Comparison of ENCODE assay signal across 20 cellular contexts in the genomic region with DNA sequence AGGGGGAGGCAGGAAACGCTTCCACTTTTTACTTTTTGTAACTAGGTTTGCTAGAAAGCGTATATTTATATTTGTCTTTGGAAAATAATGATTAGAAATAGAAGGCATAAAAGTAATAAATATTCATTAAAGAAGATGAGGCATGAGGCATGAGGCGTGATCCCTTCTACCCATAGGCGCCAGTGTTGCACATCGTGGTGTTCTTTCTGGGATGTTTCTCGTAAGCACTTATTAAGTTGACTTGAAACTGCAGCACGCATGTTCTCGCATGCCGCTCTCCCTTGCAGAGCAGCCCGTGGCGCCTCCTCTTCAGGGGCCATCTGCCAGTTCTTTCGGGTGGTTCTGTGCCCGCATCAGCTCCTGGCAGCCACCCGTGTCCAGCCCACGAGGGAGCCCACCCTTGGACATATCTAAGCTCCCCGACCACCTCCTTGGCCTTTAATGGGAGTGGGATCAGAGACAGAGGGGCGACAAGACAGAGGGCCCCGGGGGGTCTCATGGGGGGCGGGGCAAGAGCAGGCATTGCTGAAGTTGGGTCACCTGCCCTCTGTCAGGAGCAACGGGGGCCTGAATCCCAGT. TPM values are rescaled to one million over a fixed set of nuclear protein-coding genes. Genes with fewer than 3 reads are reported as not detected.
DNase-seq lines count a peak whose midpoint lies in the region; ATAC-seq and TF ChIP-seq lines count a peak whose summit lies in the region.
"Had no signal": no experiment of that assay in that cellular context is flagged by ENCODE, and none has a peak within 500 bp of the region (broad histone marks: within the 10 kb centered on the region; RNA-seq: fewer than 3 reads in every experiment).

No MANE protein-coding gene starts in this region.

- H3K36me3 Mint-ChIP-seq in effector memory CD8-positive, alpha-beta T cell (ENCODE audit: insufficient read depth): no peaks in the 10 kb centered on the region

- peaks cover 4 to 9% of the 10 kb centered on the region in 2 donors for H3K4me1 Mint-ChIP-seq in effector memory CD8-positive, alpha-beta T cell (ENCODE audit: low read depth in 2 of 2)

- intact Hi-C loops in spleen (cut with DNase I; ENCODE audit: low total_unique reads): loop anchor here (5.0 kb wide), 1 partner anchor 237 kb away; no protein-coding TSS in a partner anchor

- peaks cover 70% of the 10 kb centered on the region for H3K4me1 ChIP-seq in BLaER1
- peaks cover 28% of the 10 kb centered on the region for H3K4me1 ChIP-seq in MM.1S (ENCODE audit: low read length)
- peaks cover 9% of the 10 kb centered on the region for H3K4me1 ChIP-seq in foreskin keratinocyte
- peaks cover 6 to 35% (median 19%) of the 10 kb centered on the region in 6 donors for H3K4me1 ChIP-seq in spleen

- H3K9ac ChIP-seq in BLaER1 (no peak overlapping the region), MM.1S (ENCODE audit: low read length) (no peak overlapping the region)

- H3K4me3 ChIP-seq in BLaER1 (no peak overlapping the region), MM.1S (ENCODE audit: low read length) (no peak overlapping the region), spleen (no peak overlapping the region)
- H3K4me3 ChIP-seq: Peyer's patch had no signal

- no peaks in the 10 kb centered on the region for H3K79me2 ChIP-seq in MM.1S (ENCODE audit: low read length)

- no peaks in the 10 kb centered on the region for H3K9me2 ChIP-seq in MM.1S (replicated peaks; ENCODE audit: insufficient read depth, low read length)

- TF ChIP-seq CTCF in MM.1S (IDR thresholded peaks at IDR 0.05; ENCODE audit: low read length) (no peak), foreskin keratinocyte (conservative IDR thresholded peaks at IDR 0.05) (peak; percentile 57), spleen (IDR thresholded peaks at IDR 0.05 in 8 of 11, conservative IDR thresholded peaks at IDR 0.05 in 3 of 11) (no peak)

- H4K20me1 ChIP-seq in BLaER1 (no peaks in the 10 kb centered on the region), MM.1S (ENCODE audit: insufficient read depth, low read length) (no peaks in the 10 kb centered on the region)

- no peak overlapping the region for H3K4me3 Mint-ChIP-seq in effector memory CD8-positive, alpha-beta T cell

- peaks cover 7% of the 10 kb centered on the region for H3K27me3 ChIP-seq in BLaER1
- no peaks in the 10 kb centered on the region; the same call in 1 of the 2 replicates for H3K27me3 ChIP-seq in MM.1S (replicated peaks; ENCODE audit: insufficient read depth, low read length)
- peaks cover 3% of the 10 kb centered on the region for H3K27me3 ChIP-seq in foreskin keratinocyte
- H3K27me3 ChIP-seq in spleen (replicated peaks in 1 of 7): peaks cover 0 to 6% (median 4%) of the 10 kb centered on the region in 7 donors
- H3K27me3 ChIP-seq: Peyer's patch had no signal

- 75 to 83% (median 78%) methylated on average over 19 to 20 of the region's 20 CpGs for WGBS in spleen, 5 donors

- DNase-seq in MM.1S: peak; percentile 4
- DNase-seq in foreskin keratinocyte: peak in 1 of 2 donors; percentile 52
- no peak for DNase-seq in spleen
- no peak for DNase-seq in effector memory CD8-positive, alpha-beta T cell
- DNase-seq in stimulated activated CD4-positive, alpha-beta T cell treated with anti-CD3 and anti-CD28 coated beads, Interleukin-4, amount 100 ng/mL, for 1 hour: no peak
- DNase-seq in activated T-cell treated with anti-CD3 and anti-CD28 coated beads for 4 hours: no peak
- DNase-seq: ACHN, COR-L47, KG1, NCI-H1105, NCI-H187, NCI-H446 treated with DMSO at 0.1 percent for 48 hours, NCI-H748 treated with DMSO at 0.1 percent for 48 hours, Peyer's patch, SHP77 had no signal

- H3K36me3 ChIP-seq in BLaER1 (no peaks in the 10 kb centered on the region), MM.1S (replicated peaks; ENCODE audit: insufficient read depth, low read length) (no peaks in the 10 kb centered on the region), spleen (no peaks in the 10 kb centered on the region)
- H3K36me3 ChIP-seq: Peyer's patch had no signal

- H2AFZ ChIP-seq in MM.1S (ENCODE audit: low read length): 0 out of 2 replicates have a peak overlapping the region, but pooled peaks have one; percentile 35

- no peaks in the 10 kb centered on the region for H3K27me3 Mint-ChIP-seq in effector memory CD8-positive, alpha-beta T cell

- H3K9me3 Mint-ChIP-seq in effector memory CD8-positive, alpha-beta T cell: no peaks in the 10 kb centered on the region

- H3K9me3 ChIP-seq in BLaER1 (no peaks in the 10 kb centered on the region), MM.1S (replicated peaks; ENCODE audit: insufficient read depth, low read length) (no peaks in the 10 kb centered on the region), spleen (no peaks in the 10 kb centered on the region)
- H3K9me3 ChIP-seq: Peyer's patch had no signal

- ATAC-seq in foreskin keratinocyte: peak; percentile 8
- ATAC-seq in effector memory CD8-positive, alpha-beta T cell (replicated peaks): no peak
- ATAC-seq in GM21786 (IDR thresholded peaks at IDR 0.05; ENCODE audit: unreplicated experiment): no peak
- ATAC-seq: SK-N-SH treated with all-trans-retinoic acid at 6 μM for 48 hours had no signal

- no peaks in the 10 kb centered on the region for H3F3A ChIP-seq in MM.1S (ENCODE audit: insufficient read depth, low read length)

- no peak for TF ChIP-seq POLR2A in spleen (IDR thresholded peaks at IDR 0.05)

- H3K4me2 ChIP-seq in BLaER1: peak overlapping the region; percentile 56
- H3K4me2 ChIP-seq in MM.1S (ENCODE audit: low read depth, low read length): peak overlapping the region; percentile 75; the same call in 1 of the 2 replicates

- H3K27ac ChIP-seq in BLaER1: peak overlapping the region; percentile 81; the same call in 1 of the 2 replicates
- H3K27ac ChIP-seq in MM.1S (ENCODE audit: low read length): no peak overlapping the region
- no peak overlapping the region for H3K27ac ChIP-seq in foreskin keratinocyte
- peak overlapping the region in 5 of 8 donors; percentile 37 to 65 (median 48) for H3K27ac ChIP-seq in spleen
- H3K27ac ChIP-seq: C4-2B, Peyer's patch had no signal

- H3K27ac Mint-ChIP-seq in effector memory CD8-positive, alpha-beta T cell: no peak overlapping the region

RNA-seq across cellular contexts. Expression of gene CSGALNACT2, which starts 28.5 kb away (rescaled TPM):
- total RNA-seq in foreskin keratinocyte: 12.5 and 13.1 TPM in 2 replicates
- polyA plus RNA-seq in foreskin keratinocyte: 5.4 TPM in 2 replicates
- 10 to 100 TPM; 29.8 to 77.1 (median 41.9) TPM for total RNA-seq in spleen
- polyA plus RNA-seq in spleen: 10 to 100 TPM in 1 of 3 donors, 1 to 10 TPM in 2; 8.1 to 10.1 (median 8.5) TPM

RNA-seq across cellular contexts. Expression of gene RET, which starts 32.9 kb away (rescaled TPM):
- 1.2 and 1.3 TPM in 2 replicates for total RNA-seq in foreskin keratinocyte
- polyA plus RNA-seq in foreskin keratinocyte: 0.82 and 0.87 TPM in 2 replicates
- total RNA-seq in spleen: under 1 TPM in 5 of 7 donors, not detected in 2; 0.30 to 0.54 (median 0.34) TPM
- polyA plus RNA-seq in spleen: under 1 TPM; 0.02 to 0.11 (median 0.10) TPM
- total RNA-seq: MCF 10A had no signal

Comparison
In these comparisons a context has a peak if more than half of its experiments do, and no peak if none do; other contexts are left out.
1. H3K27ac ChIP-seq: peak in BLaER1 (single experiment) and spleen (5 of 8); none in MM.1S (single experiment) and foreskin keratinocyte (single experiment).